Comparison of ENCODE assay signal across 32 cellular contexts in genomic region chr16:27756206-27756970, GRCh38.
A peak's percentile ranks its signal among the peaks of the same experiment; 100 is the strongest.
DNase-seq lines count a peak whose midpoint lies in the region; ATAC-seq, FAIRE-seq and TF ChIP-seq lines count a peak whose summit lies in the region.
"Had no signal": no experiment of that assay in that cellular context is flagged by ENCODE, and none has a peak within 500 bp of the region (broad histone marks: within the 10 kb centered on the region; RNA-seq: fewer than 3 reads in every experiment).

No MANE protein-coding gene starts in this region.

- no peak overlapping the region for H4K8ac ChIP-seq in IMR-90 (ENCODE audit: low read depth in 2 of 2, low read length in 2 of 2)

- 86% methylated on average over 5 of the region's 10 CpGs; no CpG with 5 or more reads in 1 of the 2 experiments for WGBS in IMR-90 (ENCODE audit: extremely low coverage in 2 of 2, insufficient read length in 1 of 2), 2 experiments
- WGBS in K562 (ENCODE audit: insufficient coverage, low coverage, missing lambda C conversion rate): 31% methylated on average over 10 of the region's 10 CpGs

- no peak overlapping the region for H3K18ac ChIP-seq in IMR-90 (ENCODE audit: low read depth, low read length)

- no peak overlapping the region for H3K4ac ChIP-seq in IMR-90 (ENCODE audit: low read depth, low read length)

- peak overlapping the region; percentile 72 for H3K4me2 ChIP-seq in BLaER1
- H3K4me2 ChIP-seq in IMR-90 (ENCODE audit: low read depth, low read length): no peak overlapping the region
- H3K4me2 ChIP-seq in K562 (ENCODE audit: insufficient read depth, low read length): peak overlapping the region; percentile 71

- H4K20me1 ChIP-seq in BLaER1 (no peaks in the 10 kb centered on the region), IMR-90 (ENCODE audit: insufficient read depth, low read length) (0 out of 2 replicates have a peak, but pooled peaks cover 4% of the 10 kb centered on the region), K562 (replicated peaks; ENCODE audit: control insufficient read depth, insufficient read depth, low read length) (no peaks in the 10 kb centered on the region)

- no peak overlapping the region for H3K23ac ChIP-seq in IMR-90 (ENCODE audit: low read depth, low read length)

- H4K91ac ChIP-seq in IMR-90 (ENCODE audit: insufficient read depth, low read depth, low read length): no peak overlapping the region

- no peak overlapping the region for H4K5ac ChIP-seq in IMR-90 (ENCODE audit: low read depth, low read length)

- no peak overlapping the region for H3K14ac ChIP-seq in IMR-90 (replicated peaks; ENCODE audit: low read depth, low read length)

- no peak overlapping the region for H3K9ac ChIP-seq in BLaER1
- H3K9ac ChIP-seq in IMR-90 (ENCODE audit: low read depth, low read length): no peak overlapping the region
- peak overlapping the region; percentile 21 to 26; a peak in 2 of 4 replicates for H3K9ac ChIP-seq in K562 (ENCODE audit: insufficient read depth in 1 of 2, low read depth in 2 of 2, low read length in 2 of 2)

- no peaks in the 10 kb centered on the region for H3K79me1 ChIP-seq in IMR-90 (ENCODE audit: low read depth in 1 of 2, low read length in 2 of 2)

- dilution Hi-C loops in IMR-90 (cut with HindIII; ENCODE audit: low sequenced_read_pairs, unreplicated experiment): no loop called here

- no peak overlapping the region for H2BK5ac ChIP-seq in IMR-90 (ENCODE audit: low read depth, low read length, poor library complexity, severe bottlenecking)

- intact Hi-C loops in IMR-90 (cut with micrococcal nuclease) (no loop called here), K562 (cut with micrococcal nuclease) (no loop called here)

- DNase-seq in IMR-90: no peak
- peak; percentile 75 for DNase-seq in OCI-M1 (lab: John Stamatoyannopoulos, UW)
- DNase-seq in K562 (ENCODE audit: extremely low read depth in 1 of 4, low spot score in 3 of 4): peak; percentile 57 to 85 (median 72)
- no peak for DNase-seq in foreskin fibroblast
- DNase-seq: ACHN; activated CD4-positive, alpha-beta T cell treated with anti-CD3 and anti-CD28 coated beads, Interleukin-2, amount 10 ng/mL, durations not matched to agents 24 days and 14 days; activated gamma-delta T cell; activated naive CD8-positive, alpha-beta T cell treated with anti-CD3 and anti-CD28 coated beads, Interleukin-2, amount 50 U/mL, for 24 hours; activated T-cell treated with anti-CD3 and anti-CD28 coated beads, Interleukin-2, amount 50 U/mL, for 24 hours; Calu3; dorsolateral prefrontal cortex; hypothalamus; immature natural killer cell; KBM-7; left ventricle myocardium inferior; MG63; NCI-H146; NCI-H2107; NCI-H446; SHP77 treated with DMSO at 0.1 percent for 48 hours; stimulated activated CD4-positive, alpha-beta T cell treated with anti-CD3 and anti-CD28 coated beads, Interleukin-12 subunit alpha, Interleukin-12 subunit beta, amount 100 ng/mL, for 4 hours; stimulated activated CD4-positive, alpha-beta T cell treated with anti-CD3 and anti-CD28 coated beads, Interleukin-4, amount 100 ng/mL, for 1 hour; T-cell had no signal

- ATAC-seq in IMR-90 (ENCODE audit: low read depth) (no peak), K562 (peak; percentile 95), HG02763 (IDR thresholded peaks at IDR 0.05; ENCODE audit: unreplicated experiment) (no peak), HG02970 (IDR thresholded peaks at IDR 0.05; ENCODE audit: low FRiP score, unreplicated experiment) (no peak), HG03159 (IDR thresholded peaks at IDR 0.05; ENCODE audit: unreplicated experiment) (no peak)
- ATAC-seq: activated naive CD8-positive, alpha-beta T cell treated with anti-CD3 and anti-CD28 coated beads, Interleukin-2, amount 50 U/mL, for 24 hours; Panc1; T-cell had no signal

- FAIRE-seq in K562 (lab: Jason Lieb, UNC): peak; percentile 99
- FAIRE-seq: endothelial cell of umbilical vein, GM12891, H1, TTC549 had no signal

- H3K56ac ChIP-seq in IMR-90 (ENCODE audit: extremely low read depth, insufficient read depth, low read length): no peak overlapping the region

- H3K4me3 ChIP-seq in BLaER1 (no peak overlapping the region), IMR-90 (ENCODE audit: insufficient read depth, low read depth, low read length) (no peak overlapping the region), K562 (no peak overlapping the region), foreskin fibroblast (ENCODE audit: low read depth in 1 of 2, low read length in 2 of 2) (no peak overlapping the region)
- H3K4me3 ChIP-seq: dorsolateral prefrontal cortex, left ventricle myocardium inferior, MG63 had no signal

- H3K36me3 ChIP-seq in BLaER1 (no peaks in the 10 kb centered on the region; the same call in 1 of the 2 replicates), IMR-90 (ENCODE audit: control insufficient read depth, insufficient read depth, low read length) (peaks cover 8% of the 10 kb centered on the region), K562 (ENCODE audit: control insufficient read depth, insufficient read depth, low read length) (no peaks in the 10 kb centered on the region; the same call in 2 of the 3 replicates)
- H3K36me3 ChIP-seq: MG63 had no signal

- peak; percentile 58; the same call in 1 of the 2 replicates for TF ChIP-seq EP300 in K562 (IDR thresholded peaks at IDR 0.05; ENCODE audit: low read length)

- no peak overlapping the region for H2BK120ac ChIP-seq in IMR-90 (ENCODE audit: low read depth, low read length)

- peak overlapping the region; percentile 60 for H3K27ac ChIP-seq in BLaER1
- no peak overlapping the region for H3K27ac ChIP-seq in IMR-90 (ENCODE audit: insufficient read depth, low read length)
- peak overlapping the region; percentile 64; the same call in 1 of the 3 replicates for H3K27ac ChIP-seq in K562 (ENCODE audit: extremely low read depth, low read depth, low read length)
- H3K27ac ChIP-seq: left ventricle myocardium inferior had no signal

- H2AK5ac ChIP-seq in IMR-90 (ENCODE audit: low read depth, low read length): no peak overlapping the region

- POLR2A ChIA-PET in IMR-90 (lab: Charles Lee; ENCODE audit: unreplicated experiment): no interaction called here
- POLR2A ChIA-PET in K562 (lab: Yijun Ruan, JAX): interaction anchor here (0.6 to 1.7 kb wide), 5 partner anchors 12 to 41 kb away, joined by 3 to 5 read pairs (median 3); no protein-coding TSS in a partner anchor

- no peak overlapping the region for H2AK9ac ChIP-seq in IMR-90 (replicated peaks; ENCODE audit: low read depth, low read length, poor library complexity)

- BruUV-seq in IMR-90 (replicated peaks; lab: Mats Ljungman, UMichigan) (no TSS peak), K562 (replicated peaks; lab: Mats Ljungman, UMichigan) (no TSS peak)

- TF ChIP-seq POLR2A in IMR-90 (IDR thresholded peaks at IDR 0.05; ENCODE audit: low read depth, low read length) (no peak), K562 (conservative IDR thresholded peaks at IDR 0.05) (no peak)

- peaks cover 11% of the 10 kb centered on the region for H3K9me1 ChIP-seq in IMR-90 (ENCODE audit: insufficient read depth, low read length)
- peaks cover 9% of the 10 kb centered on the region for H3K9me1 ChIP-seq in K562 (ENCODE audit: control insufficient read depth, insufficient read depth, low read length)

- no peak for TF ChIP-seq RAD21 in IMR-90 (IDR thresholded peaks at IDR 0.05; ENCODE audit: low read length)
- no peak for TF ChIP-seq RAD21 in K562 (CRISPR knock-in tag; conservative IDR thresholded peaks at IDR 0.05 in 1 of 2, IDR thresholded peaks at IDR 0.05 in 1 of 2)

- H2BK20ac ChIP-seq in IMR-90 (ENCODE audit: low read depth, low read length): no peak overlapping the region

- no peak overlapping the region for H2AFZ ChIP-seq in IMR-90 (replicated peaks; ENCODE audit: low read length, poor library complexity)
- peak overlapping the region; percentile 62 for H2AFZ ChIP-seq in K562 (ENCODE audit: low read depth, low read length)

- no peaks in the 10 kb centered on the region for H3K79me2 ChIP-seq in K562 (ENCODE audit: control insufficient read depth, insufficient read depth, low read length)

- H3K9me3 ChIP-seq in BLaER1: no peaks in the 10 kb centered on the region
- H3K9me3 ChIP-seq in IMR-90 (ENCODE audit: control insufficient read depth, insufficient read depth, low read length): no peaks in the 10 kb centered on the region
- H3K9me3 ChIP-seq in K562 (replicated peaks; ENCODE audit: control insufficient read depth, insufficient read depth, low read depth, low read length): no peaks in the 10 kb centered on the region
- H3K9me3 ChIP-seq: left ventricle myocardium inferior, MG63 had no signal

- H3K4me1 ChIP-seq in BLaER1 (peaks cover 79% of the 10 kb centered on the region), IMR-90 (ENCODE audit: control insufficient read depth, insufficient read depth, low read length) (peaks cover 4% of the 10 kb centered on the region), K562 (replicated peaks in 1 of 2; ENCODE audit: control insufficient read depth in 2 of 2, insufficient read depth in 2 of 2, low read length in 2 of 2) (peaks cover 31 to 35% of the 10 kb centered on the region in 2 experiments; a peak in 4 of 5 replicates)
- H3K4me1 ChIP-seq: left ventricle myocardium inferior had no signal

- CTCF ChIA-PET in IMR-90 (lab: Yijun Ruan, JAX) (no interaction called here), K562 (lab: Yijun Ruan, JAX; ENCODE audit: low intra/inter-chr PET ratio) (no interaction called here)

- in situ Hi-C loops in IMR-90 (cut with MboI; ENCODE audit: low sequenced_read_pairs) (no loop called here), K562 (cut with MboI) (no loop called here)

- TF ChIP-seq CTCF in IMR-90 (conservative IDR thresholded peaks at IDR 0.05; ENCODE audit: low read depth, low read length) (no peak), K562 (IDR thresholded peaks at IDR 0.05 in 2 of 3, conservative IDR thresholded peaks at IDR 0.05 in 1 of 3; ENCODE audit: insufficient read depth in 2 of 3, low read depth in 1 of 3, low read length in 3 of 3) (no peak), foreskin fibroblast (IDR thresholded peaks at IDR 0.05; ENCODE audit: low read depth, low read length) (no peak)

- H3K27me3 ChIP-seq in BLaER1 (no peaks in the 10 kb centered on the region), IMR-90 (ENCODE audit: control insufficient read depth, insufficient read depth, low read length) (no peaks in the 10 kb centered on the region), K562 (ENCODE audit: control insufficient read depth in 2 of 2, insufficient read depth in 2 of 2, low read length in 2 of 2) (no peaks in the 10 kb centered on the region)
- H3K27me3 ChIP-seq: dorsolateral prefrontal cortex, MG63 had no signal

- H2BK15ac ChIP-seq in IMR-90 (ENCODE audit: low read depth, low read length): no peak overlapping the region

TF ChIP-seq in IMR-90, 13 proteins besides CTCF, POLR2A, EP300 and RAD21:
- no peak for TF ChIP-seq CEBPB (IDR thresholded peaks at IDR 0.05; ENCODE audit: low read depth, low read length)
- peak; percentile 72 for TF ChIP-seq MAFK (IDR thresholded peaks at IDR 0.05; ENCODE audit: low read depth, low read length)

TF ChIP-seq in K562, 482 proteins besides CTCF, POLR2A, EP300 and RAD21 (continues in another document):
- TF ChIP-seq PHTF2 (CRISPR knock-in tag; IDR thresholded peaks at IDR 0.05): no peak
- no peak for TF ChIP-seq BRCA1 (IDR thresholded peaks at IDR 0.05)
- TF ChIP-seq BRCA1 (CRISPR knock-in tag; IDR thresholded peaks at IDR 0.05): no peak
- TF ChIP-seq ZNF146 (CRISPR knock-in tag; IDR thresholded peaks at IDR 0.05; ENCODE audit: unreplicated experiment): no peak
- TF ChIP-seq IRF2 (CRISPR knock-in tag; IDR thresholded peaks at IDR 0.05): no peak
- TF ChIP-seq GATAD2A (IDR thresholded peaks at IDR 0.05): no peak

Comparison
In these comparisons a context has a peak if more than half of its experiments do, and no peak if none do; other contexts are left out.
1. H3K9ac ChIP-seq: peak in K562 (2 of 2); none in BLaER1 (single experiment) and IMR-90 (single experiment).
2. DNase-seq: peak in OCI-M1 (single experiment) and K562 (4 of 4); none in IMR-90 (single experiment) and foreskin fibroblast (0 of 2).